In genomic region chr16:15021429-15021828, GRCh38 we compare ENCODE assay signal across 7 cellular contexts. TPM values are rescaled to one million over a fixed set of nuclear protein-coding genes. Genes with fewer than 3 reads are reported as not detected.
DNase-seq lines count a peak whose midpoint lies in the region; ATAC-seq and TF ChIP-seq lines count a peak whose summit lies in the region.
"Not testable (repeated sequence)": the region's sequence is repeated elsewhere in the genome, so short reads cannot be mapped to it uniquely, and the experiment has no call there.

No MANE protein-coding gene starts in this region.

- H3K36me3 Mint-ChIP-seq in activated T-helper 17 cell treated with anti-CD3 and anti-CD28 coated beads, Interleukin-2, amount 50 U/mL, for 72 hours (ENCODE audit: low read depth): peaks cover 96% of the 10 kb centered on the region
- H3K36me3 Mint-ChIP-seq in osteocyte (ENCODE audit: unreplicated experiment): peaks cover 68% of the 10 kb centered on the region

- H3K9me3 ChIP-seq in MG63: not testable (repeated sequence)

- peaks cover 75% of the 10 kb centered on the region for H3K36me3 ChIP-seq in MG63

- H3K4me3 Mint-ChIP-seq in activated T-helper 17 cell treated with anti-CD3 and anti-CD28 coated beads, Interleukin-2, amount 50 U/mL, for 72 hours; osteocyte (ENCODE audit: unreplicated experiment): not testable (repeated sequence)

- DNase-seq in AG09319 (ENCODE audit: extremely low read depth, low read depth) (peak; percentile 2), GM03348 (ENCODE audit: low spot score) (peak; percentile 26), MG63 (peak; percentile 66), fibroblast of gingiva (ENCODE audit: low read depth) (peak; percentile 52), iris pigment epithelial cell (ENCODE audit: low read depth) (peak; percentile 31), osteocyte (ENCODE audit: extremely low spot score, unreplicated experiment) (peak; percentile 77)

- H3K9me3 Mint-ChIP-seq in activated T-helper 17 cell treated with anti-CD3 and anti-CD28 coated beads, Interleukin-2, amount 50 U/mL, for 72 hours; osteocyte (ENCODE audit: unreplicated experiment): not testable (repeated sequence)

- not testable (repeated sequence) for H3K27me3 ChIP-seq in MG63

- H3K27ac Mint-ChIP-seq in activated T-helper 17 cell treated with anti-CD3 and anti-CD28 coated beads, Interleukin-2, amount 50 U/mL, for 72 hours: peak overlapping the region; percentile 40
- H3K27ac Mint-ChIP-seq in osteocyte (ENCODE audit: unreplicated experiment): peak overlapping the region; percentile 17

- H3K4me1 Mint-ChIP-seq in activated T-helper 17 cell treated with anti-CD3 and anti-CD28 coated beads, Interleukin-2, amount 50 U/mL, for 72 hours: peaks cover 16% of the 10 kb centered on the region
- peaks cover 43% of the 10 kb centered on the region for H3K4me1 Mint-ChIP-seq in osteocyte (ENCODE audit: unreplicated experiment)

- not testable (repeated sequence) for TF ChIP-seq CTCF in AG09319 (IDR thresholded peaks at IDR 0.05; ENCODE audit: low read depth, low read length); osteocyte (IDR thresholded peaks at IDR 0.05)

- H3K4me3 ChIP-seq in MG63: not testable (repeated sequence)

- not testable (repeated sequence) for ATAC-seq in activated T-helper 17 cell treated with anti-CD3 and anti-CD28 coated beads, Interleukin-2, amount 50 U/mL, for 72 hours (replicated peaks)

- H3K27me3 Mint-ChIP-seq in activated T-helper 17 cell treated with anti-CD3 and anti-CD28 coated beads, Interleukin-2, amount 50 U/mL, for 72 hours; osteocyte (ENCODE audit: unreplicated experiment): not testable (repeated sequence)

RNA-seq across cellular contexts. Expression of gene NTAN1, which starts 34.4 kb away (rescaled TPM):
- total RNA-seq in MG63 (2014; rRNA removed; shearing (Covaris generic); ENCODE audit: low replicate concordance): 86.3 and 91.2 TPM in 2 replicates
- total RNA-seq in activated T-helper 17 cell treated with anti-CD3 and anti-CD28 coated beads, Interleukin-2, amount 50 U/mL, for 72 hours: 10 to 100 TPM; 60.0 to 60.3 TPM
- total RNA-seq in osteocyte: 54.9 and 56.4 TPM in 2 replicates

RNA-seq across cellular contexts. Expression of gene PDXDC1, which starts 46.6 kb away (rescaled TPM):
- 64.7 and 65.3 TPM in 2 replicates for total RNA-seq in MG63 (2014; rRNA removed; shearing (Covaris generic); ENCODE audit: low replicate concordance)
- total RNA-seq in activated T-helper 17 cell treated with anti-CD3 and anti-CD28 coated beads, Interleukin-2, amount 50 U/mL, for 72 hours: 10 to 100 TPM; 49.8 to 60.8 TPM
- total RNA-seq in osteocyte: 107 and 109 TPM in 2 replicates

Comparison
In these comparisons a context has a peak if more than half of its experiments do, and no peak if none do; other contexts are left out.
1. DNase-seq: peak in every context shown above with its lines; median percentile 77 in osteocyte; 66 in MG63; 52 in fibroblast of gingiva; 31 in iris pigment epithelial cell; 26 in GM03348; 2 in AG09319.